26 cellular contexts compared by ENCODE assay signal in the genomic region with DNA sequence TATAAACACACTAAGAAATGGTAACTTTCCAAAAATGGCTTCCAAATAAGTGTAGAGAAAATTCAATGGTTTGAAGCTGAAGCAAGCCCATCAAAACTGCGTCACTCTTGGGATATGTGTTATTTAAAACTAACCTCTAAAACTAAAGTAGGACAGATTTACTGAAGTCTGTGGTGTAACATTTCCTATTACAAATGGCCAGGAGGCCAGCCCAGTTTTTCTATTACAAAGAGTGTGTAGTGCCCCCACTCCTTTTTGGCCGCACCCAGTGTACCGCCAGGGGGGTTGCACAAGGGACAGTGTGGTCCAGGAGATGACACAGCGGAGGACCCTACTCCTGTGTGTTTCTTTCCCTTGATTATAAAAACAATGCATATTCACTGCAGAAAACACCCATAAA. TPM values are rescaled to one million over a fixed set of nuclear protein-coding genes. Genes with fewer than 3 reads are reported as not detected.
DNase-seq lines count a peak whose midpoint lies in the region; ATAC-seq, FAIRE-seq and TF ChIP-seq lines count a peak whose summit lies in the region.
"Had no signal": no experiment of that assay in that cellular context is flagged by ENCODE, and none has a peak within 500 bp of the region (broad histone marks: within the 10 kb centered on the region; RNA-seq: fewer than 3 reads in every experiment).

No MANE protein-coding gene starts in this region.

- TF ChIP-seq CTCF in endothelial cell of umbilical vein (IDR thresholded peaks at IDR 0.05; ENCODE audit: extremely low read depth in 1 of 2, insufficient read depth in 1 of 2, low read depth in 1 of 2, low read length in 2 of 2) = no peak
- no peak for TF ChIP-seq CTCF in sigmoid colon (IDR thresholded peaks at IDR 0.05)
- TF ChIP-seq CTCF in Peyer's patch (IDR thresholded peaks at IDR 0.05) = no peak

- H3K4me1 ChIP-seq in endothelial cell of umbilical vein (ENCODE audit: control insufficient read depth, extremely low read depth, insufficient read depth, low read length) (peaks cover 12% of the 10 kb centered on the region), sigmoid colon (peaks cover 0 to 30% (median 20%) of the 10 kb centered on the region in 4 donors), Peyer's patch (peaks cover 0 to 7% (median 0%) of the 10 kb centered on the region in 4 donors)

- H4K20me1 ChIP-seq in endothelial cell of umbilical vein (replicated peaks; ENCODE audit: control insufficient read depth, extremely low read depth, insufficient read depth, low read length) = no peaks in the 10 kb centered on the region

- 86 to 95% methylated on average over 4 of the region's 4 CpGs for WGBS in sigmoid colon, 2 donors

- H3K27ac ChIP-seq in endothelial cell of umbilical vein (ENCODE audit: insufficient read depth, low read depth, low read length) (peak overlapping the region; percentile 15), sigmoid colon (peak overlapping the region; percentile 21 to 64 (median 40)), Peyer's patch (no peak overlapping the region)
- H3K27ac ChIP-seq: C4-2B, pancreas had no signal

- H3K9ac ChIP-seq in endothelial cell of umbilical vein (replicated peaks; ENCODE audit: extremely low read depth, insufficient read depth, low read length) = no peak overlapping the region

- no peak overlapping the region for H3K4me3 ChIP-seq in endothelial cell of umbilical vein (replicated peaks in 1 of 3; ENCODE audit: insufficient read depth in 1 of 3, low read depth in 1 of 3, low read length in 3 of 3)
- no peak overlapping the region for H3K4me3 ChIP-seq in sigmoid colon
- no peak overlapping the region for H3K4me3 ChIP-seq in Peyer's patch
- H3K4me3 ChIP-seq: pancreas had no signal

- dilution Hi-C loops in endothelial cell of umbilical vein (cut with MboI; ENCODE audit: extremely low pct_ligation_motif_present, low sequenced_read_pairs) = no loop called here

- no peak overlapping the region for H3K4me2 ChIP-seq in endothelial cell of umbilical vein (ENCODE audit: insufficient read depth, low read length)

- no TSS peak for BruUV-seq in endothelial cell of umbilical vein (replicated peaks; lab: Mats Ljungman, UMichigan)

- FAIRE-seq in endothelial cell of umbilical vein (lab: Jason Lieb, UNC) = no peak
- FAIRE-seq: astrocyte, kidney, pancreas had no signal

- DNase-seq in CD1c-positive myeloid dendritic cell (ENCODE audit: extremely low spot score) = peak; percentile 69
- peak; percentile 59 for DNase-seq in NOMO-1 treated with dmso at 0.1 percent for 144 hours (lab: John Stamatoyannopoulos, UW; ENCODE audit: unreplicated experiment)
- no peak for DNase-seq in endothelial cell of umbilical vein (ENCODE audit: low read depth, low spot score)
- DNase-seq in sigmoid colon = peak; percentile 91
- no peak for DNase-seq in Peyer's patch
- no peak for DNase-seq in NCI-H1930 (lab: John Stamatoyannopoulos, UW)
- DNase-seq: ACHN; activated CD4-positive, alpha-beta T cell treated with anti-CD3 and anti-CD28 coated beads for 4 hours; central memory CD4-positive, alpha-beta T cell; effector CD8-positive, alpha-beta T cell; EL; GOT3; kidney; naive B cell; NCI-H1694 treated with DMSO at 0.1 percent for 48 hours; NCI-H748 treated with DMSO at 0.1 percent for 48 hours; pancreas; PC-3; SHP77; stimulated activated CD4-positive, alpha-beta T cell treated with anti-CD3 and anti-CD28 coated beads, Interleukin-1b, Interleukin-23, amount 100 ng/mL, for 48 hours; substantia nigra had no signal

- no peaks in the 10 kb centered on the region for H3K9me1 ChIP-seq in endothelial cell of umbilical vein (replicated peaks; ENCODE audit: control insufficient read depth, extremely low read depth, insufficient read depth, low read length)

- no peaks in the 10 kb centered on the region for H3K79me2 ChIP-seq in endothelial cell of umbilical vein (ENCODE audit: control insufficient read depth, insufficient read depth, low read length)

- TF ChIP-seq EP300 in sigmoid colon (IDR thresholded peaks at IDR 0.05) = peak in 1 of 4 donors; percentile 14

- H2AFZ ChIP-seq in endothelial cell of umbilical vein (ENCODE audit: low read depth, low read length) = no peak overlapping the region

- H3K9me3 ChIP-seq in endothelial cell of umbilical vein (replicated peaks; ENCODE audit: control insufficient read depth, insufficient read depth, low read length) (no peaks in the 10 kb centered on the region), sigmoid colon (no peaks in the 10 kb centered on the region), Peyer's patch (no peaks in the 10 kb centered on the region)
- H3K9me3 ChIP-seq: pancreas had no signal

- CTCF ChIA-PET in endothelial cell of umbilical vein (lab: Charles Lee) = interaction anchor here (0.7 to 2.4 kb wide), 8 partner anchors 17 to 102 kb away, joined by 3 to 7 read pairs (median 4); no protein-coding TSS in a partner anchor

- peaks cover 0 to 4% of the 10 kb centered on the region in 2 experiments for H3K36me3 ChIP-seq in endothelial cell of umbilical vein (ENCODE audit: control insufficient read depth in 2 of 2, extremely low read depth in 1 of 2, insufficient read depth in 2 of 2, low read length in 2 of 2)
- H3K36me3 ChIP-seq in sigmoid colon = peaks cover 0 to 12% (median 0%) of the 10 kb centered on the region in 4 donors
- peaks cover 0 to 4% (median 0%) of the 10 kb centered on the region in 3 donors for H3K36me3 ChIP-seq in Peyer's patch

- TF ChIP-seq POLR2A in endothelial cell of umbilical vein (IDR thresholded peaks at IDR 0.05; ENCODE audit: low read depth, low read length) = no peak
- TF ChIP-seq POLR2A in sigmoid colon (IDR thresholded peaks at IDR 0.05) = no peak
- TF ChIP-seq POLR2A in Peyer's patch (IDR thresholded peaks at IDR 0.05) = no peak

- POLR2A ChIA-PET in endothelial cell of umbilical vein (lab: Charles Lee) = no interaction called here

- intact Hi-C loops in endothelial cell of umbilical vein (cut with micrococcal nuclease) = loop anchor here (1.0 kb wide), 1 partner anchor 102 kb away; no protein-coding TSS in a partner anchor
- intact Hi-C loops in sigmoid colon (cut with DNase I) = no loop called here

- ATAC-seq in HG03460 (IDR thresholded peaks at IDR 0.05; ENCODE audit: unreplicated experiment) (no peak), GM19455 (IDR thresholded peaks at IDR 0.05; ENCODE audit: unreplicated experiment) (no peak)
- ATAC-seq: activated naive CD4-positive, alpha-beta T cell treated with anti-CD3 and anti-CD28 coated beads, Interleukin-2, amount 50 U/mL, for 72 hours; PC-3 had no signal

- H3K27me3 ChIP-seq in endothelial cell of umbilical vein (ENCODE audit: control insufficient read depth in 2 of 2, insufficient read depth in 2 of 2, low read length in 2 of 2) = no peaks in the 10 kb centered on the region
- no peaks in the 10 kb centered on the region for H3K27me3 ChIP-seq in sigmoid colon
- H3K27me3 ChIP-seq in Peyer's patch = no peaks in the 10 kb centered on the region
- H3K27me3 ChIP-seq: pancreas had no signal

TF ChIP-seq in endothelial cell of umbilical vein, 7 proteins besides CTCF, POLR2A, EP300 and RAD21:
- TF ChIP-seq POLR2AphosphoS5 (IDR thresholded peaks at IDR 0.05; ENCODE audit: insufficient read depth, low read depth, low read length) = no peak
- no peak for TF ChIP-seq MYC (IDR thresholded peaks at IDR 0.05; ENCODE audit: low read depth, low read length)
- TF ChIP-seq GATA2 (IDR thresholded peaks at IDR 0.05; ENCODE audit: insufficient read depth, insufficient read length, low read depth, low read length) = no peak
- no peak for TF ChIP-seq MAX (IDR thresholded peaks at IDR 0.05; ENCODE audit: insufficient read depth, insufficient read length)
- TF ChIP-seq EZH2 (IDR thresholded peaks at IDR 0.05; ENCODE audit: borderline replicate concordance, low read depth, low read length, severe bottlenecking) = no peak
- no peak for TF ChIP-seq JUN (IDR thresholded peaks at IDR 0.05; ENCODE audit: borderline replicate concordance, insufficient read depth, insufficient read length, low read depth)
- no peak for TF ChIP-seq FOS (IDR thresholded peaks at IDR 0.05; ENCODE audit: borderline replicate concordance, insufficient read depth, low read length)

RNA-seq across cellular contexts. Expression of gene ERN1, which starts 50.7 kb away (rescaled TPM):
- total RNA-seq in endothelial cell of umbilical vein (14.7 and 21.5 TPM in 2 replicates), sigmoid colon (1 to 10 TPM; 7.1 to 9.4 (median 8.2) TPM), Peyer's patch (10 to 100 TPM; 17.2 to 30.0 (median 24.0) TPM)
- polyA plus RNA-seq in endothelial cell of umbilical vein (8.3 and 9.1 TPM in 2 replicates), sigmoid colon (1 to 10 TPM; 1.2 to 8.3 (median 1.6) TPM)
- 6.7 and 7.2 TPM in 2 replicates for polyA plus RNA-seq in endothelial cell of umbilical vein (2011; cell fraction: cytosol; rRNA removed)
- 24.2 and 25.2 TPM in 2 replicates for polyA plus RNA-seq in endothelial cell of umbilical vein (2011; cell fraction: nucleus; rRNA removed)
- polyA plus RNA-seq in endothelial cell of umbilical vein (2012) = 7.8 and 8.7 TPM in 2 replicates
- polyA minus RNA-seq in endothelial cell of umbilical vein = 17.7 and 31.3 TPM in 2 replicates
- 10.1 TPM for polyA minus RNA-seq in endothelial cell of umbilical vein (2011; cell fraction: cytosol; rRNA and poly(A)+ RNA removed)
- polyA minus RNA-seq in endothelial cell of umbilical vein (2011; cell fraction: nucleus; rRNA and poly(A)+ RNA removed) = 28.5 and 35.8 TPM in 2 replicates

Comparison
In these comparisons a context has a peak if more than half of its experiments do, and no peak if none do; other contexts are left out.
1. DNase-seq: peak in CD1c-positive myeloid dendritic cell (single experiment), NOMO-1 treated with dmso at 0.1 percent for 144 hours (single experiment) and sigmoid colon (single experiment); none in endothelial cell of umbilical vein (single experiment), Peyer's patch (0 of 3) and NCI-H1930 (0 of 2).
2. H3K27ac ChIP-seq: peak in endothelial cell of umbilical vein (single experiment) and sigmoid colon (4 of 4); none in Peyer's patch (0 of 4).